Comparison of ENCODE assay signal across 30 cellular contexts in the genomic region with DNA sequence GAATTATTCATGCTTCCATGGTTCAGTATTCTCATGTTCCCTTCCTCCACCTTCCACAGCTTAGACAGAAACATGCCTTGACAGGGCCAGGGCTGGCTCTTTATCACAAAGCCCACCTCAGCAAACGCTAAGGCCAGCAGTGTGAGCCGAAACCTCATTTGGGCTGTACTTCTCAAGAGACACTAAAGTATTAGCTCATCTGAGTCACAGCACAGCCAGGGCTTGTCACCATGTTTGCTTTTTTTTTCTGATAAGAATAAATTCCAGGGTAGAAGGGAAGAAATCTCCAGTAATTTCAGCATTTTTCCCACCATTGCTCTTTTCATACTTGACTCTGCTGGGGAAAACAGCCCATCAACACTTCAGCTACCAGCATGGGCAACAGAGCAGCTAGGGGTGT.
DNase-seq lines count a peak whose midpoint lies in the region; ATAC-seq and TF ChIP-seq lines count a peak whose summit lies in the region.
"Had no signal": no experiment of that assay in that cellular context is flagged by ENCODE, and none has a peak within 500 bp of the region (broad histone marks: within the 10 kb centered on the region; RNA-seq: fewer than 3 reads in every experiment).

No MANE protein-coding gene starts in this region.

- H4K20me1 ChIP-seq in GM23338 (replicated peaks; ENCODE audit: insufficient read depth) (no peaks in the 10 kb centered on the region), hepatocyte (ENCODE audit: insufficient read depth, poor library complexity, severe bottlenecking) (no peaks in the 10 kb centered on the region), smooth muscle cell (ENCODE audit: low read depth) (no peaks in the 10 kb centered on the region)
- H4K20me1 ChIP-seq: BLaER1 treated with 17β-estradiol and CSF1 and Interleukin-3, amounts not matched to agents 10 nM and 100 nM had no signal

- H3K36me3 ChIP-seq in GM23338 (ENCODE audit: insufficient read depth) (no peaks in the 10 kb centered on the region), hepatocyte (replicated peaks; ENCODE audit: insufficient read depth, low read depth) (no peaks in the 10 kb centered on the region), smooth muscle cell (ENCODE audit: low read depth) (no peaks in the 10 kb centered on the region)
- H3K36me3 ChIP-seq: heart right ventricle had no signal

- H3K4me3 ChIP-seq in GM23338 (no peak overlapping the region), hepatocyte (no peak overlapping the region), smooth muscle cell (no peak overlapping the region)
- H3K4me3 ChIP-seq: BLaER1 treated with 17β-estradiol and CSF1 and Interleukin-3, amounts not matched to agents 10 nM and 100 nM; heart right ventricle had no signal

- H3K4me3 Mint-ChIP-seq in GM23338 (no peak overlapping the region), WTC11 (no peak overlapping the region)
- H3K4me3 Mint-ChIP-seq: activated CD4-positive, alpha-beta memory T cell treated with anti-CD3 and anti-CD28 coated beads, Interleukin-2, amount 10 ng/mL, durations not matched to agents 7 days and 5 days; naive thymus-derived CD8-positive, alpha-beta T cell; type B pancreatic cell had no signal

- H3F3A ChIP-seq in GM23338 (replicated peaks; ENCODE audit: low read depth) = no peaks in the 10 kb centered on the region
- peaks cover 30% of the 10 kb centered on the region for H3F3A ChIP-seq in smooth muscle cell (ENCODE audit: low read depth)

- no peak overlapping the region for H3K4me2 ChIP-seq in GM23338
- no peak overlapping the region for H3K4me2 ChIP-seq in hepatocyte
- peak overlapping the region; percentile 24 for H3K4me2 ChIP-seq in smooth muscle cell
- H3K4me2 ChIP-seq: KMS-11 had no signal

- no peak overlapping the region for H2AFZ ChIP-seq in GM23338
- no peak overlapping the region for H2AFZ ChIP-seq in hepatocyte
- peak overlapping the region; percentile 4 for H2AFZ ChIP-seq in smooth muscle cell (ENCODE audit: low read depth)

- DNase-seq in GM23338 (ENCODE audit: low spot score) (no peak), WTC11 (ENCODE audit: low spot score) (no peak), hepatocyte (ENCODE audit: low spot score) (no peak), smooth muscle cell (lab: John Stamatoyannopoulos, UW; ENCODE audit: unreplicated experiment) (no peak), globus pallidus (ENCODE audit: low spot score) (no peak), LoVo (ENCODE audit: low spot score) (no peak)
- DNase-seq: activated CD4-positive, alpha-beta memory T cell treated with anti-CD3 and anti-CD28 coated beads, Interleukin-2, amount 10 ng/mL, durations not matched to agents 7 days and 5 days; activated CD4-positive, alpha-beta T cell treated with anti-CD3 and anti-CD28 coated beads for 1 hour; activated CD8-positive, alpha-beta memory T cell treated with anti-CD3 and anti-CD28 coated beads, Interleukin-2, amount 50 U/mL, for 48 hours; activated naive CD4-positive, alpha-beta T cell treated with anti-CD3 and anti-CD28 coated beads, Interleukin-2, amount 50 U/mL, for 16 hours; amygdala; DMS79; erythroblast; heart right ventricle; kidney glomerular epithelial cell; NCI-H1417; NCI-H2029 treated with DMSO at 0.1 percent for 48 hours; NCI-H2227 treated with DMSO at 0.1 percent for 48 hours; NCI-H526 treated with DMSO at 0.1 percent for 48 hours; nucleus accumbens; stimulated activated CD4-positive, alpha-beta T cell treated with anti-CD3 and anti-CD28 coated beads, Interleukin-15, amount 100 ng/mL, for 24 hours; stimulated activated CD4-positive, alpha-beta T cell treated with anti-CD3 and anti-CD28 coated beads, Interleukin-4, amount 100 ng/mL, for 4 hours had no signal

- H3K27me3 ChIP-seq in GM23338 (ENCODE audit: insufficient read depth) (no peaks in the 10 kb centered on the region), hepatocyte (peaks cover 14% of the 10 kb centered on the region), smooth muscle cell (ENCODE audit: low read depth) (no peaks in the 10 kb centered on the region)
- H3K27me3 ChIP-seq: BLaER1 treated with 17β-estradiol and CSF1 and Interleukin-3, amounts not matched to agents 10 nM and 100 nM had no signal

- H3K9me3 Mint-ChIP-seq in GM23338 = no peaks in the 10 kb centered on the region
- H3K9me3 Mint-ChIP-seq in WTC11 = no peaks in the 10 kb centered on the region
- H3K9me3 Mint-ChIP-seq: activated CD4-positive, alpha-beta memory T cell treated with anti-CD3 and anti-CD28 coated beads, Interleukin-2, amount 10 ng/mL, durations not matched to agents 7 days and 5 days; activated T-helper 2 cell treated with anti-CD3 and anti-CD28 coated beads, Interferon-gamma antibody, Interleukin-2, Interleukin-4, amounts not matched to agents 10 μg/mL and 5 μg/mL and 100 μg/mL, durations not matched to agents 14 hours and 24 hours and 36 hours; naive thymus-derived CD8-positive, alpha-beta T cell had no signal

- H3K79me2 ChIP-seq in GM23338 (replicated peaks; ENCODE audit: insufficient read depth) (no peaks in the 10 kb centered on the region), hepatocyte (no peaks in the 10 kb centered on the region), smooth muscle cell (ENCODE audit: low read depth) (no peaks in the 10 kb centered on the region)

- H3K27ac Mint-ChIP-seq in GM23338 = peak overlapping the region; percentile 72; the same call in 1 of the 2 replicates
- H3K27ac Mint-ChIP-seq in WTC11 = 0 out of 2 replicates have a peak overlapping the region, but pooled peaks have one; percentile 19
- H3K27ac Mint-ChIP-seq: activated CD4-positive, alpha-beta memory T cell treated with anti-CD3 and anti-CD28 coated beads, Interleukin-2, amount 10 ng/mL, durations not matched to agents 7 days and 5 days; activated T-helper 2 cell treated with anti-CD3 and anti-CD28 coated beads, Interferon-gamma antibody, Interleukin-2, Interleukin-4, amounts not matched to agents 10 μg/mL and 5 μg/mL and 100 μg/mL, durations not matched to agents 14 hours and 24 hours and 36 hours; naive thymus-derived CD8-positive, alpha-beta T cell; type B pancreatic cell had no signal

- H3K9me2 ChIP-seq in GM23338 (ENCODE audit: insufficient read depth) = peaks cover 5% of the 10 kb centered on the region; the same call in 1 of the 2 replicates
- H3K9me2 ChIP-seq in hepatocyte (replicated peaks; ENCODE audit: insufficient read depth) = no peaks in the 10 kb centered on the region

- peak overlapping the region; percentile 56 for H3K9ac ChIP-seq in smooth muscle cell (ENCODE audit: low read depth)
- H3K9ac ChIP-seq: BLaER1 treated with 17β-estradiol and CSF1 and Interleukin-3, amounts not matched to agents 10 nM and 100 nM; KMS-11 had no signal

- H3K4me1 ChIP-seq in GM23338 (ENCODE audit: insufficient read depth) = no peaks in the 10 kb centered on the region; the same call in 1 of the 2 replicates
- H3K4me1 ChIP-seq in hepatocyte (ENCODE audit: insufficient read depth) = peaks cover 35% of the 10 kb centered on the region
- H3K4me1 ChIP-seq in smooth muscle cell (ENCODE audit: low read depth) = peaks cover 25% of the 10 kb centered on the region

- 40% methylated on average over 2 of the region's 2 CpGs for WGBS in hepatocyte (ENCODE audit: low lambda C conversion rate, missing lambda C conversion rate)
- 6% methylated on average over 2 of the region's 2 CpGs for WGBS in smooth muscle cell (ENCODE audit: low lambda C conversion rate)

- POLR2A ChIA-PET in WTC11 (lab: Charles Lee) = no interaction called here

- H3K27ac ChIP-seq in GM23338 (ENCODE audit: low read depth) = no peak overlapping the region
- H3K27ac ChIP-seq in hepatocyte = peak overlapping the region; percentile 63
- H3K27ac ChIP-seq in smooth muscle cell (ENCODE audit: low read depth) = peak overlapping the region; percentile 77
- H3K27ac ChIP-seq: BLaER1 treated with 17β-estradiol and CSF1 and Interleukin-3, amounts not matched to agents 10 nM and 100 nM; heart right ventricle; KMS-11 had no signal

- H3K36me3 Mint-ChIP-seq in GM23338 (ENCODE audit: low read depth) = no peaks in the 10 kb centered on the region; the same call in 2 of the 3 replicates
- H3K36me3 Mint-ChIP-seq in WTC11 = no peaks in the 10 kb centered on the region
- H3K36me3 Mint-ChIP-seq: naive thymus-derived CD8-positive, alpha-beta T cell; type B pancreatic cell had no signal

- no peak for ATAC-seq in GM23338
- ATAC-seq in WTC11 = no peak
- ATAC-seq in HG03378 (IDR thresholded peaks at IDR 0.05; ENCODE audit: unreplicated experiment) = no peak
- ATAC-seq in HG03439 (IDR thresholded peaks at IDR 0.05; ENCODE audit: unreplicated experiment) = no peak
- ATAC-seq: heart right ventricle; naive thymus-derived CD8-positive, alpha-beta T cell; Right ventricle myocardium inferior had no signal

- H3K27me3 Mint-ChIP-seq in GM23338 (ENCODE audit: insufficient read depth, low read depth, poor library complexity) (no peaks in the 10 kb centered on the region), WTC11 (ENCODE audit: low read depth) (no peaks in the 10 kb centered on the region)

- peaks cover 14% of the 10 kb centered on the region; the same call in 2 of the 3 replicates for H3K4me1 Mint-ChIP-seq in GM23338
- peaks cover 17% of the 10 kb centered on the region for H3K4me1 Mint-ChIP-seq in WTC11
- H3K4me1 Mint-ChIP-seq: activated CD4-positive, alpha-beta memory T cell treated with anti-CD3 and anti-CD28 coated beads, Interleukin-2, amount 10 ng/mL, durations not matched to agents 7 days and 5 days; naive thymus-derived CD8-positive, alpha-beta T cell had no signal

- TF ChIP-seq CTCF in GM23338 (conservative IDR thresholded peaks at IDR 0.05; ENCODE audit: low read depth in 2 of 2) (no peak), WTC11 (IDR thresholded peaks at IDR 0.05) (no peak), hepatocyte (IDR thresholded peaks at IDR 0.05; ENCODE audit: poor library complexity) (no peak), smooth muscle cell (IDR thresholded peaks at IDR 0.05; ENCODE audit: borderline replicate concordance, insufficient read depth, poor library complexity, severe bottlenecking) (no peak)

- CTCF ChIA-PET in WTC11 (lab: Charles Lee) = interaction anchor here (1.5 kb wide), 1 partner anchor 14 kb away, joined by 3 read pairs; no protein-coding TSS in a partner anchor

- H3K9me3 ChIP-seq in hepatocyte (ENCODE audit: low read depth) = no peaks in the 10 kb centered on the region
- no peaks in the 10 kb centered on the region for H3K9me3 ChIP-seq in smooth muscle cell (replicated peaks; ENCODE audit: low read depth)
- H3K9me3 ChIP-seq: heart right ventricle had no signal

TF ChIP-seq in GM23338, 12 proteins besides CTCF, POLR2A, EP300 and RAD21:
- no peak for TF ChIP-seq ZNF331 (CRISPR knock-in tag; IDR thresholded peaks at IDR 0.05; ENCODE audit: low read depth)
- TF ChIP-seq NANOG (IDR thresholded peaks at IDR 0.05; ENCODE audit: borderline replicate concordance) = no peak
- no peak for TF ChIP-seq STAT1 (IDR thresholded peaks at IDR 0.05; ENCODE audit: unreplicated experiment)

TF ChIP-seq in WTC11, 78 proteins besides CTCF, POLR2A, EP300 and RAD21 (continues in another document):
- TF ChIP-seq E2F5 (CRISPR knock-in tag; IDR thresholded peaks at IDR 0.05) = no peak
